In the genomic region with DNA sequence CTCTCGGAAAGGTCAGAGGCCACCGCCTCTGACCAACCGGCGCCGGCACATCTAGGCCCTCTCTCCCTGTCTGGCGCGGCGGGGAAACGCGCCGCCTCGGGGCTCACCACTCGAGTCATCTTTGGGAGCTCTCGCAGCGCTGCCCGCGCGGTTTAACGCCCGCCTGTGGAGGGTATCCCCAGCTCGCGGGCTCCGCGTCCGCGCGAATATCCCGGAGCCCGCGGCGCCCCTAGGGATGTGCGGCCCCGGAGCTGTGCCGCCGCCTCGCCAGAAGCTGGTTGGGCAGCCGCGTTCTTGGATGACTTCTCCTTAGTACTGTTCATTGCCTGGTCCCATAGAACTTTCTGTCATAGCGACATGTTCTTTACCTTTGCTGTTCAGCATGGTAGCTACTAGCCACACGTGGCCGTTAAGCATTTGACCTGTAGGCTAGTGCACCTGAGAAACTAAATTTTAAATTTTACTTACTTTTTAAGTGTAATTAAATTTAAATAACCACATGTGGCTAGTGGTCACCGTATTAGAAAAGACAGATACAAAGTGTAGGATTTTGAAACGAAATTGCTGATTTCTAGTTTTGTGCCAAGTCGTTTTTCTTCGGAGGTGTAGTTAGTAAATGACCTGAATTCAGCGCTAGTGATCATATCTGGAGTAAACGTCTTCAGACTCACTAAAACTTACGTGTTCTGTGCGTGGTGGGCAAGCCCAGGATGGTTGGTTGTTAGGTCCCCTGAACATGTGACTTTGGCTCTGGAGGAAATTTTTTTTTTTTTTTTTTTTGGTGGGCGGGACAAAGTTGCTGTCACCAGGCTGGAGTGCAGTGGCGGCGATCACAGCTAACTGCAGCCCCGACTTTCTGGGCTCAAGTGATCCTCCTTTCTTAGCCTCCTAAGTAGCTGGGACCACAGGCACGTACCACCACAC, we compare ENCODE assay signal across 8 cellular contexts. TPM values are rescaled to one million over a fixed set of nuclear protein-coding genes. Genes with fewer than 3 reads are reported as not detected.
DNase-seq lines count a peak whose midpoint lies in the region; ATAC-seq and TF ChIP-seq lines count a peak whose summit lies in the region.

No MANE protein-coding gene starts in this region.

- H3K4me3 ChIP-seq in left lung: peak overlapping the region; percentile 80 to 96

- H3K9me3 ChIP-seq in left lung: no peaks in the 10 kb centered on the region

- H3K4me1 ChIP-seq in left lung: peaks cover 6 to 22% of the 10 kb centered on the region in 2 donors

- H3K27ac ChIP-seq in VCaP (peak overlapping the region; percentile 97), left lung (peak overlapping the region; percentile 96 to 99)

- intact Hi-C loops in left lung (cut with DNase I): no loop called here

- ATAC-seq in GM21723 (IDR thresholded peaks at IDR 0.05; ENCODE audit: unreplicated experiment) (peak; percentile 18), left lung (peak; percentile 48), HG03280 (IDR thresholded peaks at IDR 0.05; ENCODE audit: unreplicated experiment) (no peak)

- H3K36me3 ChIP-seq in left lung: peaks cover 0 to 24% of the 10 kb centered on the region in 2 donors

- no peak for TF ChIP-seq CTCF in VCaP (conservative IDR thresholded peaks at IDR 0.05)
- TF ChIP-seq CTCF in left lung (IDR thresholded peaks at IDR 0.05): no peak

- H3K27me3 ChIP-seq in left lung: no peaks in the 10 kb centered on the region

- DNase-seq in EH (ENCODE audit: low read depth): peak; percentile 69
- DNase-seq in LHCN-M2 (ENCODE audit: low read depth): peak; percentile 54
- DNase-seq in cerebellar cortex (ENCODE audit: low spot score): peak; percentile 53
- DNase-seq in left lung: peak in 1 of 2 donors; percentile 89
- peak; percentile 21 to 55 (median 41) for DNase-seq in stimulated activated CD4-positive, alpha-beta T cell treated with anti-CD3 and anti-CD28 coated beads, TNF-alpha, amount 100 ng/mL, for 24 hours (ENCODE audit: low read depth in 3 of 3)

RNA-seq across cellular contexts. Expression of a gene that starts 0.8 kb away (rescaled TPM):
- 73.2 and 84.3 TPM in 2 replicates for total RNA-seq in LHCN-M2 (2014; rRNA removed)
- 43.7 TPM for polyA plus RNA-seq in LHCN-M2 (2012)
- total RNA-seq in left lung: 10 to 100 TPM; 67.9 to 75.9 TPM

RNA-seq across cellular contexts. Expression of a gene that starts 20.8 kb away (rescaled TPM):
- total RNA-seq in LHCN-M2 (2014; rRNA removed) (14.5 and 17.5 TPM in 2 replicates), left lung (10 to 100 TPM; 15.5 to 24.7 TPM)
- 24.6 TPM for polyA plus RNA-seq in LHCN-M2 (2012)
